ENCODE assay signal across 8 cellular contexts in the genomic region with DNA sequence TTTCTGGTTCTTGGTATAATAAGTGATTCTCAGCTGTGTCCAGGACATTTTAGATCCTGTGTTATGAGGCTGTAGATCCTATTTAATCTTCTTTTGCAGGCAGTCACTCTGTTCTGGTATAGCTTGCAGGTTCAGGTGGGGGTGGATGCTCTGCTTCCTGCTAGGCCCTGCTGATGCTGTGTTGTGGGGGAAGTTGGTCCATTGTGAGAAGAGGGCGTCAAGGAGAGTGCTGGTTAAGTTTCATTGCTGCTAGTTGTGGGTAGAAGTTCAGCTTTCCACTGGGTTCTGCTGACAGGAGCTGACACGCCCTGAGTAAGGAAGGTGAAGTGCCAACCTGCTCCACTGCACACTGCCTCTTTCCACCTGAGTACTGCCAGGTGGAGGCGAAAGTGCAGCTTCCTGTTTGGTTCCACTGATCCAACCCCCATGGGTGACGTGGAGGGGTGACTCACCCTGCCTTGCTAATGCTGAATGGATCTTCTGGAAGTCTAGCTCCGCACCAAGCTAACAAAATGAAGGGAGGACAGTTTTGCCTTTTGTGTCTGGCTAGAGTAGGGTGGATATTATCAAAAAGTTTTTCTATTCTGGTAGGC. TPM values are rescaled to one million over a fixed set of nuclear protein-coding genes. Genes with fewer than 3 reads are reported as not detected.
DNase-seq lines count a peak whose midpoint lies in the region; ATAC-seq and FAIRE-seq lines count a peak whose summit lies in the region.

No MANE protein-coding gene starts in this region.

- H3K4me1 Mint-ChIP-seq in activated T-helper 17 cell treated with anti-CD3 and anti-CD28 coated beads, Interleukin-2, amount 50 U/mL, for 72 hours, result peaks cover 11% of the 10 kb centered on the region

- FAIRE-seq in small intestine (lab: Jason Lieb, UNC), result no peak

- H3K27me3 Mint-ChIP-seq in activated T-helper 17 cell treated with anti-CD3 and anti-CD28 coated beads, Interleukin-2, amount 50 U/mL, for 72 hours, result no peaks in the 10 kb centered on the region

- peak; percentile 63 for DNase-seq in LoVo (ENCODE audit: low spot score)
- peak; percentile 98 for DNase-seq in small intestine
- no peak for DNase-seq in hypothalamus (lab: John Stamatoyannopoulos, UW)
- DNase-seq in NCI-H1694 (lab: John Stamatoyannopoulos, UW), result no peak
- no peak for DNase-seq in pons (ENCODE audit: low spot score)

- peaks cover 0 to 2% of the 10 kb centered on the region in 2 donors for H3K36me3 ChIP-seq in small intestine (ENCODE audit: control insufficient read depth in 2 of 2, insufficient read depth in 2 of 2, low read length in 2 of 2)

- ATAC-seq in GM21360 (IDR thresholded peaks at IDR 0.05; ENCODE audit: unreplicated experiment) (peak; percentile 65), HG03571 (IDR thresholded peaks at IDR 0.05; ENCODE audit: unreplicated experiment) (no peak)
- peak; percentile 98 for ATAC-seq in activated T-helper 17 cell treated with anti-CD3 and anti-CD28 coated beads, Interleukin-2, amount 50 U/mL, for 72 hours (replicated peaks)

- H3K36me3 Mint-ChIP-seq in activated T-helper 17 cell treated with anti-CD3 and anti-CD28 coated beads, Interleukin-2, amount 50 U/mL, for 72 hours (ENCODE audit: low read depth), result peaks cover 83% of the 10 kb centered on the region

- H3K9me3 Mint-ChIP-seq in activated T-helper 17 cell treated with anti-CD3 and anti-CD28 coated beads, Interleukin-2, amount 50 U/mL, for 72 hours, result no peaks in the 10 kb centered on the region

- H3K4me3 ChIP-seq in small intestine (ENCODE audit: low read depth in 1 of 2, low read length in 2 of 2), result peak overlapping the region in 1 of 2 donors; percentile 37

- H3K27me3 ChIP-seq in small intestine (ENCODE audit: control insufficient read depth in 2 of 2, insufficient read depth in 2 of 2, low read length in 2 of 2), result no peaks in the 10 kb centered on the region

- H3K4me1 ChIP-seq in small intestine (ENCODE audit: control insufficient read depth in 2 of 2, insufficient read depth in 1 of 2, low read depth in 1 of 2, low read length in 1 of 2), result no peaks in the 10 kb centered on the region

- 10 to 57% (median 35%) methylated on average over 5 of the region's 5 CpGs for WGBS in small intestine, 3 donors

- H3K27ac ChIP-seq in small intestine (ENCODE audit: low read depth in 1 of 2, low read length in 1 of 2), result peak overlapping the region; percentile 77 to 89

- peak overlapping the region; percentile 93 for H3K27ac Mint-ChIP-seq in activated T-helper 17 cell treated with anti-CD3 and anti-CD28 coated beads, Interleukin-2, amount 50 U/mL, for 72 hours

- no peaks in the 10 kb centered on the region for H3K9me3 ChIP-seq in small intestine (ENCODE audit: control insufficient read depth, low read depth)

- peak overlapping the region; percentile 73 for H3K4me3 Mint-ChIP-seq in activated T-helper 17 cell treated with anti-CD3 and anti-CD28 coated beads, Interleukin-2, amount 50 U/mL, for 72 hours

RNA-seq across cellular contexts. Expression of a gene that starts 16.3 kb away (rescaled TPM):
- 10 to 100 TPM; 39.6 to 51.5 TPM for total RNA-seq in activated T-helper 17 cell treated with anti-CD3 and anti-CD28 coated beads, Interleukin-2, amount 50 U/mL, for 72 hours
- 10 to 100 TPM; 19.9 to 95.7 (median 50.5) TPM for polyA plus RNA-seq in small intestine

RNA-seq across cellular contexts. Expression of a gene that starts 16.7 kb away (rescaled TPM):
- total RNA-seq in activated T-helper 17 cell treated with anti-CD3 and anti-CD28 coated beads, Interleukin-2, amount 50 U/mL, for 72 hours, result 100 to 1,000 TPM; 131 to 217 TPM
- 10 to 100 TPM; 38.5 to 48.9 (median 48.5) TPM for polyA plus RNA-seq in small intestine

RNA-seq across cellular contexts. Expression of a gene that starts 43.5 kb away (rescaled TPM):
- 10 to 100 TPM; 26.8 to 39.1 TPM for total RNA-seq in activated T-helper 17 cell treated with anti-CD3 and anti-CD28 coated beads, Interleukin-2, amount 50 U/mL, for 72 hours
- 10 to 100 TPM in 1 of 3 donors, 1 to 10 TPM in 2; 6.8 to 10.3 (median 9.9) TPM for polyA plus RNA-seq in small intestine

Comparison
In these comparisons a context has a peak if more than half of its experiments do, and no peak if none do; other contexts are left out.
1. DNase-seq: peak in LoVo (single experiment) and small intestine (single experiment); none in hypothalamus (0 of 51), NCI-H1694 (single experiment) and pons (single experiment).